In genomic region chr12:14256555-14257169, GRCh38 we compare ENCODE assay signal across 7 cellular contexts.
A peak's percentile ranks its signal among the peaks of the same experiment; 100 is the strongest.
DNase-seq lines count a peak whose midpoint lies in the region; ATAC-seq, FAIRE-seq and TF ChIP-seq lines count a peak whose summit lies in the region.

No MANE protein-coding gene starts in this region.

- H3K27me3 ChIP-seq in HUES64 (ENCODE audit: insufficient read depth, low read length) (no peaks in the 10 kb centered on the region), pancreas (no peaks in the 10 kb centered on the region), thymus (ENCODE audit: control insufficient read depth, insufficient read depth) (no peaks in the 10 kb centered on the region)

- H3K36me3 ChIP-seq in HUES64 (ENCODE audit: insufficient read depth, low read length) (no peaks in the 10 kb centered on the region), pancreas (no peaks in the 10 kb centered on the region), thymus (ENCODE audit: control insufficient read depth, insufficient read depth) (no peaks in the 10 kb centered on the region)

- H3K27ac ChIP-seq in HUES64 (ENCODE audit: low read depth, low read length), result peak overlapping the region; percentile 98
- H3K27ac ChIP-seq in pancreas, result peak overlapping the region; percentile 65 to 93 (median 84)
- peak overlapping the region; percentile 90 for H3K27ac ChIP-seq in thymus (ENCODE audit: low read depth)

- DNase-seq in GM13976 (ENCODE audit: low spot score) (peak; percentile 54), SK-MEL-5 (ENCODE audit: low read depth, low spot score) (peak; percentile 83), glomerular endothelial cell (ENCODE audit: extremely low read depth, low read depth, low spot score) (peak; percentile 85), pancreas (peak; percentile 58 to 75 (median 69))
- peak; percentile 77 for DNase-seq in activated naive CD4-positive, alpha-beta T cell treated with anti-CD3 and anti-CD28 coated beads, Interleukin-2, amount 50 U/mL, for 16 hours

- peak; percentile 56 to 74 (median 60) for ATAC-seq in pancreas

- intact Hi-C loops in pancreas (cut with DNase I), result loop anchor here in 1 of 3 donors (10.0 kb wide), 2 partner anchors 98 to 128 kb away; no protein-coding TSS in a partner anchor

- H3K9me3 ChIP-seq in HUES64 (ENCODE audit: insufficient read depth, low read depth, low read length), result peaks cover 4% of the 10 kb centered on the region; the same call in 1 of the 2 replicates
- H3K9me3 ChIP-seq in pancreas, result no peaks in the 10 kb centered on the region
- no peaks in the 10 kb centered on the region for H3K9me3 ChIP-seq in thymus (ENCODE audit: control insufficient read depth)

- peak overlapping the region; percentile 14; the same call in 1 of the 2 replicates for H3K4me3 ChIP-seq in HUES64 (ENCODE audit: low read length)
- H3K4me3 ChIP-seq in pancreas, result peak overlapping the region in 2 of 4 donors; percentile 15 to 28
- no peak overlapping the region for H3K4me3 ChIP-seq in thymus (ENCODE audit: low read length)

- 47% methylated on average over 15 of the region's 15 CpGs for WGBS in HUES64
- 42 to 50% methylated on average over 15 of the region's 15 CpGs for WGBS in pancreas, 2 donors
- WGBS in thymus, result 70% methylated on average over 15 of the region's 15 CpGs

- peak; percentile 46 for TF ChIP-seq CTCF in GM13976 (IDR thresholded peaks at IDR 0.05; ENCODE audit: borderline replicate concordance, control extremely low read depth, extremely low read depth, insufficient read depth, missing control alignments)
- peak; percentile 37 to 60 (median 46) for TF ChIP-seq CTCF in pancreas (IDR thresholded peaks at IDR 0.05)

- H3K9ac ChIP-seq in HUES64 (ENCODE audit: low read depth, low read length), result peak overlapping the region; percentile 90

- H3K4me1 ChIP-seq in HUES64 (ENCODE audit: insufficient read depth, low read length), result peaks cover 42% of the 10 kb centered on the region
- peaks cover 16 to 39% (median 25%) of the 10 kb centered on the region in 3 donors for H3K4me1 ChIP-seq in pancreas
- peaks cover 8% of the 10 kb centered on the region for H3K4me1 ChIP-seq in thymus (ENCODE audit: control insufficient read depth, insufficient read depth, low read length)

- in situ Hi-C loops in GM13976 (cut with MboI; ENCODE audit: low sequenced_read_pairs, unreplicated experiment) (loop anchor here (10.0 kb wide), 1 partner anchor 108 kb away; the partner anchor contains the start of gene ATF7IP), SK-MEL-5 (cut with HindIII; ENCODE audit: low pct_unique_long_range_greater_than_20kb, low sequenced_read_pairs) (no loop called here)

- FAIRE-seq in pancreas (lab: Jason Lieb, UNC), result no peak
